ENCODE assay signal across 9 cellular contexts in the genomic region with DNA sequence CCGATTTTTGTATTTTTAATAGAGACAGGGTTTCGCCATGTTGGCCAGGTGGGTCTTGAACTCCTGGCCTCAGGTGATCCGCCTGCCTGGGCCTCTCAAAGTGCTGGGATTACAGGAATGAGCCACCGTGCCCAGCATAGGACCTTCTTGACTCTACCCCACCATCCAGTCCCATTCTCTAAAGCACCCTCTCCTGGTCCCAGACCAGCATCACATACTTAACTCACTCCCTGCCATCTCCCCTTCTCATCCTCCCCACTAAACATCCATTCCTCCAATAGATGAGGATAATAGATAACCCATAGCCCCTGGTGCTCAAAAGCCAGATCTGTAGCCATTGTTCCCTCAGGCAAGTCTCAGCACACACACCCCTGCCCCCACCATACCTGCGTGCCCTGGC. TPM values are rescaled to one million over a fixed set of nuclear protein-coding genes. Genes with fewer than 3 reads are reported as not detected.
DNase-seq lines count a peak whose midpoint lies in the region; TF ChIP-seq lines count a peak whose summit lies in the region.
"Had no signal": no experiment of that assay in that cellular context is flagged by ENCODE, and none has a peak within 500 bp of the region (broad histone marks: within the 10 kb centered on the region; RNA-seq: fewer than 3 reads in every experiment).

No MANE protein-coding gene starts in this region.

- in situ Hi-C loops in transverse colon (cut with MboI; ENCODE audit: low pct_ligation_motif_present in 1 of 4, low pct_unique_long_range_greater_than_20kb in 1 of 4, low sequenced_read_pairs in 3 of 4) = loop anchor here in 3 of 4 donors (10.0 to 25.0 kb wide), 2 partner anchors 62 to 334 kb away; no protein-coding TSS in a partner anchor

- H3K4me3 ChIP-seq in SK-N-MC (peak overlapping the region; percentile 90; the same call in 1 of the 2 replicates), epithelial cell of esophagus (ENCODE audit: low read length) (peak overlapping the region; percentile 76), spleen (no peak overlapping the region), transverse colon (no peak overlapping the region)

- H3K4me1 ChIP-seq in spleen (peaks cover 24 to 55% (median 39%) of the 10 kb centered on the region in 6 donors), transverse colon (peaks cover 21 to 39% (median 28%) of the 10 kb centered on the region in 4 donors)

- intact Hi-C loops in spleen (cut with DNase I; ENCODE audit: low total_unique reads) = loop anchor here (5.0 kb wide), 1 partner anchor 339 kb away; no protein-coding TSS in a partner anchor
- intact Hi-C loops in transverse colon (cut with DNase I; ENCODE audit: low total_unique reads) = loop anchor here (10.0 kb wide), 1 partner anchor 342 kb away; no protein-coding TSS in a partner anchor

- H3K4me3 Mint-ChIP-seq in activated T-cell treated with anti-CD3 and anti-CD28 coated beads, Interleukin-2, amount 50 U/mL, for 24 hours = peak overlapping the region; percentile 80

- H3K27ac ChIP-seq in SK-N-MC (no peak overlapping the region), spleen (no peak overlapping the region), transverse colon (no peak overlapping the region)

- TF ChIP-seq POLR2A in spleen (IDR thresholded peaks at IDR 0.05) = no peak
- TF ChIP-seq POLR2A in transverse colon (IDR thresholded peaks at IDR 0.05) = no peak

- H3K9me3 Mint-ChIP-seq in activated T-cell treated with anti-CD3 and anti-CD28 coated beads, Interleukin-2, amount 50 U/mL, for 24 hours = no peaks in the 10 kb centered on the region

- no peaks in the 10 kb centered on the region for H3K27me3 Mint-ChIP-seq in activated T-cell treated with anti-CD3 and anti-CD28 coated beads, Interleukin-2, amount 50 U/mL, for 24 hours

- no peaks in the 10 kb centered on the region for H3K9me3 ChIP-seq in SK-N-MC (ENCODE audit: low read depth, low read length)
- no peaks in the 10 kb centered on the region for H3K9me3 ChIP-seq in spleen
- H3K9me3 ChIP-seq in transverse colon = no peaks in the 10 kb centered on the region

- no peak overlapping the region for H3K9ac ChIP-seq in SK-N-MC (ENCODE audit: insufficient read length)

- peaks cover 41% of the 10 kb centered on the region for H3K36me3 Mint-ChIP-seq in activated T-cell treated with anti-CD3 and anti-CD28 coated beads, Interleukin-2, amount 50 U/mL, for 24 hours (ENCODE audit: low read depth)

- no peak for DNase-seq in activated T-cell treated with anti-CD3 and anti-CD28 coated beads, Interleukin-2, amount 50 U/mL, for 24 hours
- DNase-seq in activated T-cell treated with anti-CD3 and anti-CD28 coated beads, Interleukin-2, amount 50 U/mL, for 48 hours = no peak
- DNase-seq in SK-N-MC (ENCODE audit: low read depth, low spot score) (no peak), epithelial cell of esophagus (ENCODE audit: low read depth) (no peak), spleen (peak; percentile 30), ureter (ENCODE audit: low spot score) (no peak), Ammon's horn (ENCODE audit: low spot score) (no peak), transverse colon (no peak)
- DNase-seq: NCI-H345 had no signal

- H3K36me3 ChIP-seq in SK-N-MC (ENCODE audit: insufficient read depth, low read length) = peaks cover 5% of the 10 kb centered on the region; the same call in 1 of the 2 replicates
- peaks cover 0 to 33% (median 15%) of the 10 kb centered on the region in 6 donors for H3K36me3 ChIP-seq in spleen
- H3K36me3 ChIP-seq in transverse colon = no peaks in the 10 kb centered on the region

- 84 to 94% (median 89%) methylated on average over 5 of the region's 5 CpGs for WGBS in spleen, 5 donors
- WGBS in transverse colon (ENCODE audit: low coverage in 1 of 2), 2 donors = 87 to 90% methylated on average over 4 to 5 of the region's 5 CpGs

- no peak overlapping the region for H3K27ac Mint-ChIP-seq in activated T-cell treated with anti-CD3 and anti-CD28 coated beads, Interleukin-2, amount 50 U/mL, for 24 hours

- TF ChIP-seq CTCF in epithelial cell of esophagus (IDR thresholded peaks at IDR 0.05; ENCODE audit: insufficient read depth, low read depth, low read length, missing control alignments) = peak; percentile 15
- no peak for TF ChIP-seq CTCF in spleen (IDR thresholded peaks at IDR 0.05 in 8 of 11, conservative IDR thresholded peaks at IDR 0.05 in 3 of 11)
- no peak for TF ChIP-seq CTCF in transverse colon (IDR thresholded peaks at IDR 0.05)

- peaks cover 44% of the 10 kb centered on the region for H3K4me1 Mint-ChIP-seq in activated T-cell treated with anti-CD3 and anti-CD28 coated beads, Interleukin-2, amount 50 U/mL, for 24 hours (ENCODE audit: low read depth)

- TF ChIP-seq EP300 in transverse colon (IDR thresholded peaks at IDR 0.05; ENCODE audit: low read depth) = no peak

- no peaks in the 10 kb centered on the region for H3K27me3 ChIP-seq in spleen (replicated peaks in 1 of 7)
- no peaks in the 10 kb centered on the region for H3K27me3 ChIP-seq in transverse colon

RNA-seq across cellular contexts. Expression of a gene that starts 2.1 kb away (rescaled TPM):
- total RNA-seq in spleen (10 to 100 TPM in 6 of 7 donors, 1 to 10 TPM in 1; 9.9 to 19.3 (median 15.6) TPM), ureter (21.8 TPM), transverse colon (10 to 100 TPM in 3 of 4 donors, 1 to 10 TPM in 1; 9.0 to 21.9 (median 15.7) TPM)
- polyA plus RNA-seq in spleen = 10 to 100 TPM in 1 of 3 donors, 1 to 10 TPM in 2; 6.5 to 13.2 (median 9.4) TPM

RNA-seq across cellular contexts. Expression of a gene that starts 9.0 kb away (rescaled TPM):
- total RNA-seq in spleen (10 to 100 TPM; 46.5 to 52.4 (median 49.8) TPM), ureter (62.6 TPM), transverse colon (10 to 100 TPM in 3 of 4 donors, 1 to 10 TPM in 1; 7.8 to 61.3 (median 35.2) TPM)
- polyA plus RNA-seq in spleen = 10 to 100 TPM; 51.8 to 59.9 (median 53.2) TPM

RNA-seq across cellular contexts. Expression of a gene that starts 20.1 kb away (rescaled TPM):
- total RNA-seq in spleen (10 to 100 TPM; 61.0 to 89.9 (median 71.8) TPM), ureter (80.5 TPM), transverse colon (10 to 100 TPM; 31.9 to 92.9 (median 51.5) TPM)
- polyA plus RNA-seq in spleen = 10 to 100 TPM; 38.6 to 82.0 (median 77.4) TPM

RNA-seq across cellular contexts. Expression of a gene that starts 24.1 kb away (rescaled TPM):
- total RNA-seq in spleen (1 to 10 TPM in 6 of 7 donors, under 1 TPM in 1; 0.65 to 3.3 (median 1.9) TPM), ureter (4.7 TPM), transverse colon (10 to 100 TPM; 13.0 to 34.0 (median 22.2) TPM)
- polyA plus RNA-seq in spleen = 1 to 10 TPM in 2 of 3 donors, under 1 TPM in 1; 0.89 to 1.6 (median 1.4) TPM

RNA-seq across cellular contexts. Expression of a gene that starts 44.7 kb away (rescaled TPM):
- total RNA-seq in spleen (10 to 100 TPM; 28.2 to 40.9 (median 33.2) TPM), ureter (31.6 TPM), transverse colon (10 to 100 TPM; 24.3 to 64.0 (median 46.0) TPM)
- 10 to 100 TPM; 43.7 to 48.4 (median 44.5) TPM for polyA plus RNA-seq in spleen

Comparison
In these comparisons a context has a peak if more than half of its experiments do, and no peak if none do; other contexts are left out.
1. H3K4me3 ChIP-seq: peak in SK-N-MC (single experiment) and epithelial cell of esophagus (single experiment); none in spleen (0 of 8) and transverse colon (0 of 4).